8 cellular contexts compared by ENCODE assay signal in the genomic region with DNA sequence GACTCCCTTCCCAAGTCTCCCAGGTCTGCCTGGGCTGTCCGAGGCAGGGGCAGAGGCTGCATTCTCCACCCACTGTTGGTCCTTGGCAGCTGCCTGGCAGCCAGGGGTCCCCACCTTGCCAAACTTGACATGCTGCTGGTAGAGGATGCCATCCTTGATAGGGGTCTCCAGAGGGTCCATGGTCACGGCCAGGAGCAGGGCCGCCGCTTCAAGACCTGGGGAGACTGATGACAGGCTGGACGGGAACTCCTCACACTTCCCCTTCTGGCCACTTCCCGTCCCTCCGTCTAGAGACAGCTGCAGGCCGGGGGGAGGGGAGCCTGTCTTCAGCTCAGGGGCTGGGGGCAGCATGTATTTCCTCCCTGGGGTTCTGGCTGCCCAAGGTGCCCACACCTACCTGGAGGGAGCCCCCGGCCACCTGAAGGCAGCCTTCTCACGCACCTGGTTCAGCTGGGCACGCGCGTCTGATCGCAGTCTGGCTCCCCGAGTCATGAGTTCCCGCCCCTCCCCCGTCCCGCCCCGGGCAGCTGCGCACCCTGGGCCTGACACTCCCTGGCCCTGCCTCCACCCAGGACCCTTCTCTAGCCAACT. TPM values are rescaled to one million over a fixed set of nuclear protein-coding genes. Genes with fewer than 3 reads are reported as not detected.
DNase-seq lines count a peak whose midpoint lies in the region; ATAC-seq and TF ChIP-seq lines count a peak whose summit lies in the region.
"Had no signal": no experiment of that assay in that cellular context is flagged by ENCODE, and none has a peak within 500 bp of the region (broad histone marks: within the 10 kb centered on the region; RNA-seq: fewer than 3 reads in every experiment).

A gene with protein sequence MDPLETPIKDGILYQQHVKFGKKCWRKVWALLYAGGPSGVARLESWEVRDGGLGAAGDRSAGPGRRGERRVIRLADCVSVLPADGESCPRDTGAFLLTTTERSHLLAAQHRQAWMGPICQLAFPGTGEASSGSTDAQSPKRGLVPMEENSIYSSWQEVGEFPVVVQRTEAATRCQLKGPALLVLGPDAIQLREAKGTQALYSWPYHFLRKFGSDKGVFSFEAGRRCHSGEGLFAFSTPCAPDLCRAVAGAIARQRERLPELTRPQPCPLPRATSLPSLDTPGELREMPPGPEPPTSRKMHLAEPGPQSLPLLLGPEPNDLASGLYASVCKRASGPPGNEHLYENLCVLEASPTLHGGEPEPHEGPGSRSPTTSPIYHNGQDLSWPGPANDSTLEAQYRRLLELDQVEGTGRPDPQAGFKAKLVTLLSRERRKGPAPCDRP (minus strand): TSS at position 466 of the 591 bp plus-strand sequence. CDS start 286 bp downstream, at position 180.

- H3K4me3 ChIP-seq in MM.1S (ENCODE audit: low read length) (peak within 1 kb of the TSS; percentile 59), esophagus squamous epithelium (peak within 1 kb of the TSS in 3 of 4 donors; percentile 28 to 52 (median 30)), spleen (peak within 1 kb of the TSS; percentile 38 to 86 (median 54))

- H3K9me3 ChIP-seq in MM.1S (replicated peaks; ENCODE audit: insufficient read depth, low read length): no peaks in the 10 kb centered on the region
- H3K9me3 ChIP-seq in esophagus squamous epithelium: no peaks in the 10 kb centered on the region
- H3K9me3 ChIP-seq in spleen: no peaks in the 10 kb centered on the region

- TF ChIP-seq CTCF in MM.1S (IDR thresholded peaks at IDR 0.05; ENCODE audit: low read length) (no peak), esophagus squamous epithelium (IDR thresholded peaks at IDR 0.05) (no peak), spleen (IDR thresholded peaks at IDR 0.05 in 8 of 11, conservative IDR thresholded peaks at IDR 0.05 in 3 of 11) (peak in 3 of 11 experiments; percentile 9 to 30 (median 23))

- in situ Hi-C loops in ACHN (cut with HindIII; ENCODE audit: low pct_ligation_motif_present, low pct_unique_long_range_greater_than_20kb, low sequenced_read_pairs): no loop called here

- peak within 1 kb of the TSS; percentile 62 for H2AFZ ChIP-seq in MM.1S (ENCODE audit: low read length)

- peaks cover 3% of the 10 kb centered on the region for H3K79me2 ChIP-seq in MM.1S (ENCODE audit: low read length)

- H3K27me3 ChIP-seq in MM.1S (replicated peaks; ENCODE audit: insufficient read depth, low read length) (no peaks in the 10 kb centered on the region), esophagus squamous epithelium (no peaks in the 10 kb centered on the region), spleen (replicated peaks in 1 of 7) (no peaks in the 10 kb centered on the region)

- H3K27ac ChIP-seq in MM.1S (ENCODE audit: low read length): peak within 1 kb of the TSS; percentile 7; the same call in 1 of the 2 replicates
- peak within 1 kb of the TSS; percentile 10 to 79 (median 50) for H3K27ac ChIP-seq in esophagus squamous epithelium
- peak within 1 kb of the TSS; percentile 74 to 99 (median 93) for H3K27ac ChIP-seq in spleen
- H3K27ac ChIP-seq: epithelial cell of prostate had no signal

- ATAC-seq in GM19324 (IDR thresholded peaks at IDR 0.05; ENCODE audit: low FRiP score, unreplicated experiment): peak; percentile 32
- no peak for ATAC-seq in HG03342 (IDR thresholded peaks at IDR 0.05; ENCODE audit: unreplicated experiment)

- DNase-seq in MM.1S (peak; percentile 54), esophagus squamous epithelium (lab: John Stamatoyannopoulos, UW) (no peak), spleen (peak; percentile 93), iPS-NIHi11 (ENCODE audit: low spot score) (no peak), ACHN (no peak)

- intact Hi-C loops in esophagus squamous epithelium (cut with DNase I) (no loop called here), spleen (cut with DNase I; ENCODE audit: low total_unique reads) (no loop called here)

- peak in 1 of 4 donors; percentile 34 for TF ChIP-seq POLR2A in esophagus squamous epithelium (IDR thresholded peaks at IDR 0.05)
- TF ChIP-seq POLR2A in spleen (IDR thresholded peaks at IDR 0.05): peak in 1 of 3 donors; percentile 3

- no peaks in the 10 kb centered on the region for H3F3A ChIP-seq in MM.1S (ENCODE audit: insufficient read depth, low read length)

- peak within 1 kb of the TSS; percentile 55; the same call in 1 of the 2 replicates for H3K9ac ChIP-seq in MM.1S (ENCODE audit: low read length)

- no peaks in the 10 kb centered on the region for H4K20me1 ChIP-seq in MM.1S (ENCODE audit: insufficient read depth, low read length)

- no peaks in the 10 kb centered on the region for H3K9me2 ChIP-seq in MM.1S (replicated peaks; ENCODE audit: insufficient read depth, low read length)

- peak within 1 kb of the TSS; percentile 89 for H3K4me2 ChIP-seq in MM.1S (ENCODE audit: low read depth, low read length)

- H3K36me3 ChIP-seq in MM.1S (replicated peaks; ENCODE audit: insufficient read depth, low read length) (no peaks in the 10 kb centered on the region; the same call in 1 of the 2 replicates), esophagus squamous epithelium (peaks cover 21 to 47% (median 36%) of the 10 kb centered on the region in 3 donors), spleen (peaks cover 0 to 84% (median 52%) of the 10 kb centered on the region in 6 donors)

- H3K4me1 ChIP-seq in MM.1S (ENCODE audit: low read length) (peaks cover 18% of the 10 kb centered on the region), esophagus squamous epithelium (peaks cover 0 to 15% (median 0%) of the 10 kb centered on the region in 3 donors), spleen (peaks cover 0 to 91% (median 46%) of the 10 kb centered on the region in 6 donors)

- WGBS in esophagus squamous epithelium, 2 donors: 50% methylated on average over 11 of the region's 20 CpGs; no CpG with 5 or more reads in 1 of the 2 donors
- 9 to 15% (median 12%) methylated on average over 6 to 20 of the region's 20 CpGs for WGBS in spleen, 5 donors

RNA-seq across cellular contexts. Expression of the gene that starts here (rescaled TPM):
- 1 to 10 TPM; 2.4 to 7.2 (median 4.4) TPM for total RNA-seq in esophagus squamous epithelium
- 100 to 1,000 TPM; 111 to 231 (median 149) TPM for total RNA-seq in spleen
- polyA plus RNA-seq in spleen: 100 to 1,000 TPM in 1 of 3 donors, 10 to 100 TPM in 2; 69.9 to 144 (median 98.4) TPM

Comparison
In these comparisons a context has a peak if more than half of its experiments do, and no peak if none do; other contexts are left out.
1. RNA of the gene that starts here (total RNA-seq): 111 to 231 TPM in spleen; 2.4 to 7.2 TPM in esophagus squamous epithelium; every median in the first group is over 10 times any median in the second.
2. DNase-seq: peak in MM.1S (single experiment) and spleen (single experiment); none in esophagus squamous epithelium (single experiment), iPS-NIHi11 (single experiment) and ACHN (single experiment).
3. H3K27ac ChIP-seq: peak in every context shown above with its lines; median percentile 93 in spleen; 50 in esophagus squamous epithelium; 7 in MM.1S.
4. Peak in every context shown above with its lines, with median percentiles within 50 percentile points of each other: H3K4me3 ChIP-seq.